In genomic region chr3:177753498-177754155, GRCh38 we compare ENCODE assay signal across 14 cellular contexts.
A peak's percentile ranks its signal among the peaks of the same experiment; 100 is the strongest.
DNase-seq lines count a peak whose midpoint lies in the region; ATAC-seq, FAIRE-seq and TF ChIP-seq lines count a peak whose summit lies in the region.
"Had no signal": no experiment of that assay in that cellular context is flagged by ENCODE, and none has a peak within 500 bp of the region (broad histone marks: within the 10 kb centered on the region; RNA-seq: fewer than 3 reads in every experiment).

No MANE protein-coding gene starts in this region.

- no peaks in the 10 kb centered on the region for H4K20me1 ChIP-seq in astrocyte (ENCODE audit: insufficient read depth, low read length)

- no peak for FAIRE-seq in astrocyte (lab: Jason Lieb, UNC)

- DNase-seq in HFFc6, result peak; percentile 43
- DNase-seq in astrocyte (ENCODE audit: low read depth), result peak; percentile 33
- peak; percentile 53 for DNase-seq in left lobe of liver (ENCODE audit: low spot score)
- DNase-seq in COLO668 (lab: John Stamatoyannopoulos, UW; ENCODE audit: unreplicated experiment), result no peak
- no peak for DNase-seq in T-helper 17 cell
- DNase-seq: Caco-2; MV-4-11; NCI-H524; stimulated activated CD4-positive, alpha-beta T cell treated with anti-CD3 and anti-CD28 coated beads, Interleukin-12 subunit alpha, Interleukin-12 subunit beta, amount 100 ng/mL, for 4 hours had no signal

- no peak overlapping the region for H3K27ac ChIP-seq in astrocyte (ENCODE audit: low read depth, low read length)
- peak overlapping the region; percentile 21 for H3K27ac ChIP-seq in skeletal muscle tissue (ENCODE audit: low read depth, low read length)
- H3K27ac ChIP-seq: HL-60 had no signal

- peak; percentile 38; the same call in 1 of the 2 replicates for TF ChIP-seq CTCF in HFFc6 (IDR thresholded peaks at IDR 0.05)
- TF ChIP-seq CTCF in astrocyte (IDR thresholded peaks at IDR 0.05; ENCODE audit: insufficient read depth, low read depth, low read length), result no peak

- H3K27me3 ChIP-seq in astrocyte (ENCODE audit: insufficient read depth, low read length), result no peaks in the 10 kb centered on the region
- H3K27me3 ChIP-seq in skeletal muscle tissue (ENCODE audit: control insufficient read depth in 3 of 3, insufficient read depth in 3 of 3, low read length in 3 of 3), result no peaks in the 10 kb centered on the region

- no peaks in the 10 kb centered on the region; the same call in none of the 2 replicates for H3K27me3 Mint-ChIP-seq in HFFc6 (ENCODE audit: insufficient read depth)
- no peaks in the 10 kb centered on the region for H3K27me3 Mint-ChIP-seq in astrocyte (ENCODE audit: low read depth, unreplicated experiment)
- H3K27me3 Mint-ChIP-seq in T-helper 17 cell, result no peaks in the 10 kb centered on the region
- H3K27me3 Mint-ChIP-seq: activated naive CD4-positive, alpha-beta T cell treated with anti-CD3 and anti-CD28 coated beads, Interleukin-2, amount 50 U/mL, for 24 hours had no signal

- H3K9me3 Mint-ChIP-seq in HFFc6 (no peaks in the 10 kb centered on the region), astrocyte (ENCODE audit: unreplicated experiment) (peaks cover 4% of the 10 kb centered on the region)
- H3K9me3 Mint-ChIP-seq: activated naive CD4-positive, alpha-beta T cell treated with anti-CD3 and anti-CD28 coated beads, Interleukin-2, amount 50 U/mL, for 24 hours had no signal

- H3K9ac ChIP-seq in astrocyte (ENCODE audit: low read length) (no peak overlapping the region), skeletal muscle tissue (ENCODE audit: low read depth in 1 of 3, low read length in 3 of 3) (no peak overlapping the region)

- H3K4me1 ChIP-seq in astrocyte (ENCODE audit: insufficient read depth, low read length), result peaks cover 12% of the 10 kb centered on the region
- H3K4me1 ChIP-seq in skeletal muscle tissue (ENCODE audit: control insufficient read depth in 3 of 3, insufficient read depth in 3 of 3, low read length in 3 of 3), result peaks cover 9 to 20% (median 10%) of the 10 kb centered on the region in 3 donors

- no peak overlapping the region for H2AFZ ChIP-seq in astrocyte (ENCODE audit: low read depth, low read length)

- no peak overlapping the region for H3K4me3 Mint-ChIP-seq in HFFc6
- H3K4me3 Mint-ChIP-seq in astrocyte (ENCODE audit: unreplicated experiment), result no peak overlapping the region
- H3K4me3 Mint-ChIP-seq in T-helper 17 cell, result no peak overlapping the region
- H3K4me3 Mint-ChIP-seq: activated naive CD4-positive, alpha-beta T cell treated with anti-CD3 and anti-CD28 coated beads, Interleukin-2, amount 50 U/mL, for 24 hours had no signal

- H3K36me3 Mint-ChIP-seq in HFFc6 (ENCODE audit: low read depth) (peaks cover 16% of the 10 kb centered on the region; the same call in 1 of the 2 replicates), astrocyte (ENCODE audit: low read depth, unreplicated experiment) (no peaks in the 10 kb centered on the region), T-helper 17 cell (ENCODE audit: low read depth) (no peaks in the 10 kb centered on the region)

- no peaks in the 10 kb centered on the region for H3K79me2 ChIP-seq in astrocyte (ENCODE audit: insufficient read depth, low read length)

- no peak overlapping the region for H3K4me3 ChIP-seq in astrocyte (ENCODE audit: insufficient read depth, low read depth, low read length)
- H3K4me3 ChIP-seq in skeletal muscle tissue (ENCODE audit: low read length in 3 of 3), result no peak overlapping the region

- H3K9me3 ChIP-seq in astrocyte (ENCODE audit: insufficient read depth, low read depth, low read length), result no peaks in the 10 kb centered on the region
- no peaks in the 10 kb centered on the region for H3K9me3 ChIP-seq in skeletal muscle tissue (ENCODE audit: control insufficient read depth in 3 of 3, low read length in 3 of 3)
- H3K9me3 ChIP-seq in T-helper 17 cell (ENCODE audit: control insufficient read depth, low read length, poor library complexity, severe bottlenecking), result no peaks in the 10 kb centered on the region
- H3K9me3 ChIP-seq: Caco-2 had no signal

- H3K36me3 ChIP-seq in astrocyte (ENCODE audit: insufficient read depth, low read length) (no peaks in the 10 kb centered on the region), skeletal muscle tissue (ENCODE audit: control insufficient read depth in 3 of 3, insufficient read depth in 3 of 3, low read length in 3 of 3) (no peaks in the 10 kb centered on the region)

- peak overlapping the region; percentile 0; the same call in 1 of the 2 replicates for H3K27ac Mint-ChIP-seq in HFFc6
- no peak overlapping the region for H3K27ac Mint-ChIP-seq in astrocyte (ENCODE audit: unreplicated experiment)
- no peak overlapping the region for H3K27ac Mint-ChIP-seq in T-helper 17 cell
- H3K27ac Mint-ChIP-seq: activated naive CD4-positive, alpha-beta T cell treated with anti-CD3 and anti-CD28 coated beads, Interleukin-2, amount 50 U/mL, for 24 hours had no signal

- H3K4me2 ChIP-seq in astrocyte (ENCODE audit: low read length), result no peak overlapping the region

- peaks cover 30% of the 10 kb centered on the region for H3K4me1 Mint-ChIP-seq in HFFc6 (ENCODE audit: low read depth)
- peaks cover 10% of the 10 kb centered on the region for H3K4me1 Mint-ChIP-seq in astrocyte (ENCODE audit: low read depth, unreplicated experiment)
- peaks cover 2% of the 10 kb centered on the region for H3K4me1 Mint-ChIP-seq in T-helper 17 cell
- H3K4me1 Mint-ChIP-seq: activated naive CD4-positive, alpha-beta T cell treated with anti-CD3 and anti-CD28 coated beads, Interleukin-2, amount 50 U/mL, for 24 hours had no signal

- ATAC-seq in left lobe of liver, result peak; percentile 77
- no peak for ATAC-seq in GM18907 (IDR thresholded peaks at IDR 0.05; ENCODE audit: unreplicated experiment)
- ATAC-seq in HG02571 (IDR thresholded peaks at IDR 0.05; ENCODE audit: unreplicated experiment), result no peak
- ATAC-seq in T-helper 17 cell, result no peak

Comparison
In these comparisons a context has a peak if more than half of its experiments do, and no peak if none do; other contexts are left out.
1. DNase-seq: peak in HFFc6 (single experiment), astrocyte (single experiment) and left lobe of liver (single experiment); none in COLO668 (single experiment) and T-helper 17 cell (0 of 3).